In genomic region chr19:48398329-48399235, GRCh38 we compare ENCODE assay signal across 8 cellular contexts. TPM values are rescaled to one million over a fixed set of nuclear protein-coding genes. Genes with fewer than 3 reads are reported as not detected.
DNase-seq lines count a peak whose midpoint lies in the region; ATAC-seq and TF ChIP-seq lines count a peak whose summit lies in the region.

No MANE protein-coding gene starts in this region.

- H3K36me3 ChIP-seq in SK-N-MC (ENCODE audit: insufficient read depth, low read length), result no peaks in the 10 kb centered on the region
- no peaks in the 10 kb centered on the region for H3K36me3 ChIP-seq in cardiac muscle cell

- peak overlapping the region; percentile 78 to 91 (median 83) for H3K4me3 Mint-ChIP-seq in IgD-negative memory B cell
- peak overlapping the region; percentile 84 for H3K4me3 Mint-ChIP-seq in activated naive CD4-positive, alpha-beta T cell treated with anti-CD3 and anti-CD28 coated beads, Interleukin-2, amount 10 ng/mL, durations not matched to agents 7 days and 5 days

- peaks cover 32% of the 10 kb centered on the region for H3K27me3 Mint-ChIP-seq in IgD-negative memory B cell
- peaks cover 66% of the 10 kb centered on the region for H3K27me3 Mint-ChIP-seq in activated naive CD4-positive, alpha-beta T cell treated with anti-CD3 and anti-CD28 coated beads, Interleukin-2, amount 10 ng/mL, durations not matched to agents 7 days and 5 days

- TF ChIP-seq CTCF in 22Rv1 (IDR thresholded peaks at IDR 0.05), result no peak
- no peak for TF ChIP-seq CTCF in cardiac muscle cell (IDR thresholded peaks at IDR 0.05; ENCODE audit: low read depth, low read length)
- no peak for TF ChIP-seq CTCF in retinal pigment epithelial cell (conservative IDR thresholded peaks at IDR 0.05; ENCODE audit: low read depth, low read length)

- H3K4me1 ChIP-seq in cardiac muscle cell (ENCODE audit: low read depth), result peaks cover 14% of the 10 kb centered on the region

- no peaks in the 10 kb centered on the region for H3K36me3 Mint-ChIP-seq in IgD-negative memory B cell
- peaks cover 6% of the 10 kb centered on the region for H3K36me3 Mint-ChIP-seq in activated naive CD4-positive, alpha-beta T cell treated with anti-CD3 and anti-CD28 coated beads, Interleukin-2, amount 10 ng/mL, durations not matched to agents 7 days and 5 days

- ATAC-seq in GM18517 (IDR thresholded peaks at IDR 0.05; ENCODE audit: unreplicated experiment) (peak; percentile 47), GM19324 (IDR thresholded peaks at IDR 0.05; ENCODE audit: low FRiP score, unreplicated experiment) (no peak)

- CTCF ChIA-PET in activated naive CD4-positive, alpha-beta T cell treated with anti-CD3 and anti-CD28 coated beads, Interleukin-2, amount 10 ng/mL, durations not matched to agents 7 days and 5 days (lab: Charles Lee), result interaction anchor here (1.6 kb wide), 1 partner anchor 7 kb away, joined by 7 read pairs; the partner anchor contains the start of gene KDELR1

- DNase-seq in SK-N-MC (ENCODE audit: low read depth, low spot score) (no peak), cardiac muscle cell (ENCODE audit: low read depth in 1 of 2, low spot score in 1 of 2) (peak; percentile 77 to 93), retinal pigment epithelial cell (ENCODE audit: low read depth) (no peak)
- peak; percentile 91 for DNase-seq in activated naive CD4-positive, alpha-beta T cell treated with anti-CD3 and anti-CD28 coated beads, Interleukin-2, amount 10 ng/mL, durations not matched to agents 7 days and 5 days

- peak overlapping the region; percentile 96 for H3K27ac ChIP-seq in 22Rv1
- H3K27ac ChIP-seq in SK-N-MC, result peak overlapping the region; percentile 68; the same call in 1 of the 2 replicates
- no peak overlapping the region for H3K27ac ChIP-seq in cardiac muscle cell

- H3K27ac Mint-ChIP-seq in IgD-negative memory B cell, result peak overlapping the region in 2 of 3 donors; percentile 11 to 64
- H3K27ac Mint-ChIP-seq in activated naive CD4-positive, alpha-beta T cell treated with anti-CD3 and anti-CD28 coated beads, Interleukin-2, amount 10 ng/mL, durations not matched to agents 7 days and 5 days, result peak overlapping the region; percentile 65

- H3K4me1 Mint-ChIP-seq in IgD-negative memory B cell, result peaks cover 8 to 26% (median 20%) of the 10 kb centered on the region in 3 donors
- H3K4me1 Mint-ChIP-seq in activated naive CD4-positive, alpha-beta T cell treated with anti-CD3 and anti-CD28 coated beads, Interleukin-2, amount 10 ng/mL, durations not matched to agents 7 days and 5 days, result peaks cover 40% of the 10 kb centered on the region

- H3K4me3 ChIP-seq in SK-N-MC (peak overlapping the region; percentile 66), cardiac muscle cell (peak overlapping the region; percentile 37), retinal pigment epithelial cell (ENCODE audit: low read length) (peak overlapping the region; percentile 41)

- H3K9me3 Mint-ChIP-seq in IgD-negative memory B cell, result peaks cover 0 to 4% (median 2%) of the 10 kb centered on the region in 3 donors
- peaks cover 3% of the 10 kb centered on the region for H3K9me3 Mint-ChIP-seq in activated naive CD4-positive, alpha-beta T cell treated with anti-CD3 and anti-CD28 coated beads, Interleukin-2, amount 10 ng/mL, durations not matched to agents 7 days and 5 days

- peaks cover 19% of the 10 kb centered on the region for H3K27me3 ChIP-seq in cardiac muscle cell

- H3K9me3 ChIP-seq in SK-N-MC (ENCODE audit: low read depth, low read length) (no peaks in the 10 kb centered on the region), cardiac muscle cell (ENCODE audit: low read depth) (no peaks in the 10 kb centered on the region)

- peak overlapping the region; percentile 32 for H3K9ac ChIP-seq in SK-N-MC (ENCODE audit: insufficient read length)

RNA-seq across cellular contexts. Expression of gene GRIN2D, which starts 5.1 kb away (rescaled TPM):
- polyA plus RNA-seq in IgD-negative memory B cell (not detected), cardiac muscle cell (3.5 and 3.9 TPM in 2 replicates)
- total RNA-seq in cardiac muscle cell, result 2.7 and 3.2 TPM in 2 replicates

RNA-seq across cellular contexts. Expression of gene KDELR1, which starts 7.2 kb away (rescaled TPM):
- polyA plus RNA-seq in IgD-negative memory B cell (29.2 TPM), cardiac muscle cell (186 and 218 TPM in 2 replicates)
- total RNA-seq in cardiac muscle cell, result 137 and 159 TPM in 2 replicates

RNA-seq across cellular contexts. Expression of gene SYNGR4, which starts 34.4 kb away (rescaled TPM):
- not detected for polyA plus RNA-seq in IgD-negative memory B cell
- total RNA-seq in cardiac muscle cell, result 0.57 TPM in 1 of 2 replicates, not detected in the other
- polyA plus RNA-seq in cardiac muscle cell, result not detected in 2 replicates

RNA-seq across cellular contexts. Expression of gene TMEM143, which starts 34.8 kb away (rescaled TPM):
- polyA plus RNA-seq in IgD-negative memory B cell (16.2 TPM), cardiac muscle cell (38.5 and 68.5 TPM in 2 replicates)
- 17.9 and 29.8 TPM in 2 replicates for total RNA-seq in cardiac muscle cell

RNA-seq across cellular contexts. Expression of gene GRWD1, which starts 47.2 kb away (rescaled TPM):
- polyA plus RNA-seq in IgD-negative memory B cell, result 40.3 TPM
- 24.2 and 36.5 TPM in 2 replicates for total RNA-seq in cardiac muscle cell
- polyA plus RNA-seq in cardiac muscle cell, result 36.3 and 38.6 TPM in 2 replicates

Comparison
In these comparisons a context has a peak if more than half of its experiments do, and no peak if none do; other contexts are left out.
1. DNase-seq: peak in activated naive CD4-positive, alpha-beta T cell treated with anti-CD3 and anti-CD28 coated beads, Interleukin-2, amount 10 ng/mL, durations not matched to agents 7 days and 5 days (single experiment) and cardiac muscle cell (2 of 2); none in SK-N-MC (single experiment) and retinal pigment epithelial cell (single experiment).
2. Peak in every context shown above with its lines, with median percentiles within 50 percentile points of each other: H3K4me3 ChIP-seq.